In the genomic region with DNA sequence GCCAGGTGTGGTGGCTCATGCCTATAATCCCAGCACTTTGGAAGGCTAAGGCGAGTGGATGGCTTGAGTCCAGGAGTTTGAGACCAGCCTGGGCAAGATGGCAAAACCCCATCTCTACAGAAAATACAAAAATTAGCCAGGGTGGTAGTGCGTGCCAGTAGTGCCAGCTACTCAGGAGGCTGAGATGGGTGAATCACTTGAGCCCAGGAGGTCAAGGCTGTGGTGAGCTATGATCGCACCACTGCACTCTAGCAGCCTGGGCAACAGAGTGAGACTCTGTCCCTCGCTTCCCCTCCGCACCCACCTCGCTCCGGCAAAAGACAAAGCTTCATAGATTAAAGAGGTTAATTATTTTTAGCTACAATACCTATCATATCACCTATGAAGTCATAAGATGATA, we compare ENCODE assay signal across 18 cellular contexts.
"Had no signal": no experiment of that assay in that cellular context is flagged by ENCODE, and none has a peak within 500 bp of the region (broad histone marks: within the 10 kb centered on the region; RNA-seq: fewer than 3 reads in every experiment).

No MANE protein-coding gene starts in this region.

- ATAC-seq: K562 had no signal

- DNase-seq: Kasumi-1, MV-4-11, NCI-H1048, NCI-H1105, NCI-H1417, NCI-H1436 treated with DMSO at 0.1 percent for 48 hours, NCI-H1694, NCI-H187 treated with DMSO at 0.1 percent for 48 hours, NCI-H2029 treated with DMSO at 0.1 percent for 48 hours, NCI-H2107, NCI-H2227 treated with DMSO at 0.1 percent for 48 hours, NCI-H524, NCI-H69, NCI-H774, SHP77, SK-N-SH, SW 1271 had no signal
